14 cellular contexts compared by ENCODE assay signal in genomic region chr19:31676271-31677004, GRCh38.
DNase-seq lines count a peak whose midpoint lies in the region; ATAC-seq and TF ChIP-seq lines count a peak whose summit lies in the region.
"Had no signal": no experiment of that assay in that cellular context is flagged by ENCODE, and none has a peak within 500 bp of the region (broad histone marks: within the 10 kb centered on the region; RNA-seq: fewer than 3 reads in every experiment).

No MANE protein-coding gene starts in this region.

- TF ChIP-seq CTCF in BE2C (IDR thresholded peaks at IDR 0.05; ENCODE audit: low read depth, low read length) (peak; percentile 3; the same call in 1 of the 2 replicates), left lung (IDR thresholded peaks at IDR 0.05) (no peak)

- no peaks in the 10 kb centered on the region for H3K9me3 ChIP-seq in BE2C
- no peaks in the 10 kb centered on the region for H3K9me3 ChIP-seq in left lung
- H3K9me3 ChIP-seq: SJSA1, tibial nerve had no signal

- no peaks in the 10 kb centered on the region for H3K4me1 ChIP-seq in BE2C
- no peaks in the 10 kb centered on the region for H3K4me1 ChIP-seq in left lung
- H3K4me1 ChIP-seq: parathyroid adenoma, tibial nerve had no signal

- no peak overlapping the region for H3K4me3 ChIP-seq in BE2C (ENCODE audit: low read depth, low read length)
- H3K4me3 ChIP-seq in left lung, result no peak overlapping the region
- H3K4me3 ChIP-seq: SJSA1, tibial nerve had no signal

- H3K36me3 ChIP-seq in BE2C (no peaks in the 10 kb centered on the region), left lung (no peaks in the 10 kb centered on the region)
- H3K36me3 ChIP-seq: SJSA1, tibial nerve had no signal

- no peaks in the 10 kb centered on the region for H3K27me3 ChIP-seq in BE2C
- peaks cover 0 to 10% of the 10 kb centered on the region in 2 donors for H3K27me3 ChIP-seq in left lung
- H3K27me3 ChIP-seq: SJSA1, tibial nerve had no signal

- DNase-seq in BE2C (no peak), HT-29 (ENCODE audit: low spot score) (peak; percentile 57), SW480 (ENCODE audit: low spot score) (peak; percentile 31), left lung (no peak), NCI-H446 (lab: John Stamatoyannopoulos, UW) (no peak), caudate nucleus (lab: John Stamatoyannopoulos, UW) (no peak)
- DNase-seq in stimulated activated CD4-positive, alpha-beta T cell treated with anti-CD3 and anti-CD28 coated beads, Interleukin-4, amount 100 ng/mL, for 4 hours, result no peak
- DNase-seq in central memory CD4-positive, alpha-beta T cell, result no peak
- DNase-seq: activated CD4-positive, alpha-beta T cell treated with anti-CD3 and anti-CD28 coated beads, Interleukin-2, amount 50 U/mL, for 48 hours; activated naive CD8-positive, alpha-beta T cell treated with anti-CD3 and anti-CD28 coated beads, Interleukin-2, amount 50 U/mL, for 24 hours; NCI-H1436 treated with DMSO at 0.1 percent for 48 hours had no signal

- intact Hi-C loops in left lung (cut with DNase I), result no loop called here

- H3K27ac ChIP-seq in left lung (no peak overlapping the region), caudate nucleus (ENCODE audit: low read depth, low read length) (no peak overlapping the region)
- H3K27ac ChIP-seq: parathyroid adenoma, tibial nerve had no signal

- peak; percentile 75 for ATAC-seq in left lung
- ATAC-seq: activated naive CD8-positive, alpha-beta T cell treated with anti-CD3 and anti-CD28 coated beads, Interleukin-2, amount 50 U/mL, for 24 hours had no signal

Comparison
In these comparisons a context has a peak if more than half of its experiments do, and no peak if none do; other contexts are left out.
1. DNase-seq: peak in HT-29 (single experiment) and SW480 (single experiment); none in BE2C (single experiment), left lung (0 of 2), stimulated activated CD4-positive, alpha-beta T cell treated with anti-CD3 and anti-CD28 coated beads, Interleukin-4, amount 100 ng/mL, for 4 hours (0 of 2), central memory CD4-positive, alpha-beta T cell (single experiment), NCI-H446 (0 of 2) and caudate nucleus (0 of 61).